Comparison of ENCODE assay signal across 16 cellular contexts in the genomic region with DNA sequence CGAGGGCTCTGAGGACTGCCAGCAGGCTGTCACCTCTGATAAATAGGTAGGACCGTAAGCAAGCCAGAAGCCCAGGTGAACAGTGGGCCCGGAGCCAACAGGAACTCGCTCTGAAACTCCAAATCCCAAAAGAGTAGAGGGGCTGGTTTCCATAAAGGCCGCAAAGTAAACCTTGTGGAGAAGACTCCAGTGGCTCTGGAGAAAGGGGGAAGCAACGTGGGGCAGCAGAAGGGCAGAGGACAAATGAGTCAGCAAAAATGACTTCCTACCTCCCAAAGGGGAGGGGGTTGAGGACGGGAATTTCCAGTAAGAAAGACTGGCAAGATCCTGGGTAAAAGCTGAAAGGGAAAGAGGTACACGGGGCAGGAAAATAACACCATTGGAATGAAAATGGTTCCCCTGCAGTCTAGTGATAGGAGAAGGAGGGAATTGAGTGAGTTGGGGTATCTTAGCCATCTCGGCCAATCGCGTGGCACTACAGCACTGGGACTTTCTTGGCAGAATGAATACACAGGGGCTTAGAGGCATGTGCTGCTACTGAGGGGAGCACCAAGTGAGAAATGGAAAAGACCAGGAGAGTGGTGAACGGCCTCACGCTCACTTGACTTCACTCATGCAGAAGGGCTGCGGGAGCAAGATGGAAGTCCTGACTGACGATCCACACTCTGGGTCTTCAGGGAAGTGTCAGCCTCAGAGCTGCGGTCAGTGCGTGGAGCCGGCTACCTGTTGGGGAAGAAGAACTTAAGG. TPM values are rescaled to one million over a fixed set of nuclear protein-coding genes. Genes with fewer than 3 reads are reported as not detected.
DNase-seq lines count a peak whose midpoint lies in the region; ATAC-seq, FAIRE-seq and TF ChIP-seq lines count a peak whose summit lies in the region.
"Had no signal": no experiment of that assay in that cellular context is flagged by ENCODE, and none has a peak within 500 bp of the region (broad histone marks: within the 10 kb centered on the region; RNA-seq: fewer than 3 reads in every experiment).

No MANE protein-coding gene starts in this region.

- H3K4me3 Mint-ChIP-seq in activated naive CD4-positive, alpha-beta T cell treated with anti-CD3 and anti-CD28 coated beads for 36 hours: no peak overlapping the region
- H3K4me3 Mint-ChIP-seq in type B pancreatic cell: peak overlapping the region; percentile 25
- H3K4me3 Mint-ChIP-seq: activated CD4-positive, alpha-beta T cell treated with anti-CD3 and anti-CD28 coated beads for 36 hours; activated naive CD8-positive, alpha-beta T cell treated with anti-CD3 and anti-CD28 coated beads, Interleukin-2, amount 50 U/mL, for 24 hours; H9; stimulated activated naive CD8-positive, alpha-beta T cell treated with anti-CD3 and anti-CD28 coated beads, Interleukin-15, amount 100 ng/mL, for 72 hours had no signal

- no peak for FAIRE-seq in GM12892 (lab: Jason Lieb, UNC)

- H3K36me3 ChIP-seq in SK-N-MC (ENCODE audit: insufficient read depth, low read length) (no peaks in the 10 kb centered on the region), lung (ENCODE audit: control insufficient read depth in 2 of 2, insufficient read depth in 2 of 2, low read length in 2 of 2) (no peaks in the 10 kb centered on the region)
- H3K36me3 ChIP-seq: esophagus muscularis mucosa had no signal

- peak overlapping the region; percentile 97 for H3K27ac ChIP-seq in SK-N-MC
- H3K27ac ChIP-seq in lung (ENCODE audit: low read depth in 1 of 2, low read length in 1 of 2): peak overlapping the region in 1 of 2 donors; percentile 62
- H3K27ac ChIP-seq: esophagus muscularis mucosa had no signal

- H3K27me3 Mint-ChIP-seq in activated naive CD4-positive, alpha-beta T cell treated with anti-CD3 and anti-CD28 coated beads for 36 hours (ENCODE audit: low read depth): peaks cover 8% of the 10 kb centered on the region
- peaks cover 3% of the 10 kb centered on the region for H3K27me3 Mint-ChIP-seq in type B pancreatic cell

- DNase-seq in activated naive CD4-positive, alpha-beta T cell treated with anti-CD3 and anti-CD28 coated beads for 36 hours: no peak
- DNase-seq in activated naive CD4-positive, alpha-beta T cell treated with anti-CD3 and anti-CD28 coated beads, Interleukin-2, amount 50 U/mL, for 72 hours (ENCODE audit: low spot score in 2 of 2): no peak
- DNase-seq in SK-N-MC (ENCODE audit: low read depth, low spot score) (no peak), lung (ENCODE audit: low spot score) (peak; percentile 43), type B pancreatic cell (ENCODE audit: extremely low spot score, unreplicated experiment) (no peak), GM12892 (ENCODE audit: insufficient read length) (no peak), Kasumi-1 (lab: John Stamatoyannopoulos, UW) (no peak), NCI-H1092 (lab: John Stamatoyannopoulos, UW) (no peak)
- DNase-seq: ACHN; activated CD4-positive, alpha-beta T cell treated with anti-CD3 and anti-CD28 coated beads for 36 hours; activated naive CD8-positive, alpha-beta T cell treated with anti-CD3 and anti-CD28 coated beads, Interleukin-2, amount 50 U/mL, for 24 hours; activated T-cell treated with anti-CD3 and anti-CD28 coated beads for 4 hours; H9; stimulated activated naive CD8-positive, alpha-beta T cell treated with anti-CD3 and anti-CD28 coated beads, Interleukin-15, amount 100 ng/mL, for 72 hours; T-helper 1 cell had no signal

- H3K9me3 ChIP-seq in SK-N-MC (ENCODE audit: low read depth, low read length) (no peaks in the 10 kb centered on the region), lung (ENCODE audit: control insufficient read depth in 2 of 2, insufficient read depth in 1 of 2, low read length in 1 of 2) (no peaks in the 10 kb centered on the region)
- H3K9me3 ChIP-seq: esophagus muscularis mucosa had no signal

- H3K4me3 ChIP-seq in SK-N-MC (no peak overlapping the region), lung (no peak overlapping the region)
- H3K4me3 ChIP-seq: esophagus muscularis mucosa had no signal

- H3K4me1 ChIP-seq in lung (ENCODE audit: control insufficient read depth in 2 of 2, insufficient read depth in 2 of 2, low read length in 2 of 2): peaks cover 3 to 7% of the 10 kb centered on the region in 2 donors

- intact Hi-C loops in activated naive CD4-positive, alpha-beta T cell treated with anti-CD3 and anti-CD28 coated beads for 36 hours (cut with micrococcal nuclease): no loop called here

- peak overlapping the region; percentile 56 for H3K27ac Mint-ChIP-seq in activated naive CD4-positive, alpha-beta T cell treated with anti-CD3 and anti-CD28 coated beads for 36 hours
- no peak overlapping the region for H3K27ac Mint-ChIP-seq in activated naive CD4-positive, alpha-beta T cell treated with anti-CD3 and anti-CD28 coated beads, Interleukin-2, amount 50 U/mL, for 72 hours
- H3K27ac Mint-ChIP-seq in type B pancreatic cell: peak overlapping the region; percentile 49
- H3K27ac Mint-ChIP-seq: activated CD4-positive, alpha-beta T cell treated with anti-CD3 and anti-CD28 coated beads for 36 hours; activated naive CD8-positive, alpha-beta T cell treated with anti-CD3 and anti-CD28 coated beads, Interleukin-2, amount 50 U/mL, for 24 hours; stimulated activated naive CD8-positive, alpha-beta T cell treated with anti-CD3 and anti-CD28 coated beads, Interleukin-15, amount 100 ng/mL, for 72 hours had no signal

- H3K27me3 ChIP-seq in lung (ENCODE audit: control insufficient read depth, insufficient read depth): no peaks in the 10 kb centered on the region
- H3K27me3 ChIP-seq: esophagus muscularis mucosa had no signal

- 66% methylated on average over 18 of the region's 18 CpGs for WGBS in lung, 2 donors

- TF ChIP-seq POLR2A in GM12892 (IDR thresholded peaks at IDR 0.05; ENCODE audit: low read depth, low read length): no peak

- peaks cover 18% of the 10 kb centered on the region for H3K4me1 Mint-ChIP-seq in activated naive CD4-positive, alpha-beta T cell treated with anti-CD3 and anti-CD28 coated beads for 36 hours (ENCODE audit: low read depth)
- peaks cover 37% of the 10 kb centered on the region for H3K4me1 Mint-ChIP-seq in type B pancreatic cell (ENCODE audit: unreplicated experiment)

- no peaks in the 10 kb centered on the region for H3K36me3 Mint-ChIP-seq in activated naive CD4-positive, alpha-beta T cell treated with anti-CD3 and anti-CD28 coated beads for 36 hours (ENCODE audit: low read depth)
- peaks cover 0 to 12% of the 10 kb centered on the region in 2 donors for H3K36me3 Mint-ChIP-seq in activated naive CD4-positive, alpha-beta T cell treated with anti-CD3 and anti-CD28 coated beads, Interleukin-2, amount 50 U/mL, for 72 hours
- H3K36me3 Mint-ChIP-seq in type B pancreatic cell: peaks cover 3% of the 10 kb centered on the region

- TF ChIP-seq CTCF in lung (IDR thresholded peaks at IDR 0.05; ENCODE audit: control extremely low read depth, extremely low read depth) (no peak), type B pancreatic cell (conservative IDR thresholded peaks at IDR 0.05) (no peak)

- CTCF ChIA-PET in activated naive CD4-positive, alpha-beta T cell treated with anti-CD3 and anti-CD28 coated beads for 36 hours (lab: Charles Lee): interaction anchor here (1.1 kb wide), 2 partner anchors 24 to 29 kb away, joined by 3 read pairs; no protein-coding TSS in a partner anchor

- H3K9me3 Mint-ChIP-seq in activated naive CD4-positive, alpha-beta T cell treated with anti-CD3 and anti-CD28 coated beads for 36 hours: no peaks in the 10 kb centered on the region
- H3K9me3 Mint-ChIP-seq in activated naive CD4-positive, alpha-beta T cell treated with anti-CD3 and anti-CD28 coated beads, Interleukin-2, amount 50 U/mL, for 72 hours: no peaks in the 10 kb centered on the region
- no peaks in the 10 kb centered on the region for H3K9me3 Mint-ChIP-seq in type B pancreatic cell
- H3K9me3 Mint-ChIP-seq: activated naive CD8-positive, alpha-beta T cell treated with anti-CD3 and anti-CD28 coated beads, Interleukin-2, amount 50 U/mL, for 24 hours; stimulated activated naive CD8-positive, alpha-beta T cell treated with anti-CD3 and anti-CD28 coated beads, Interleukin-15, amount 100 ng/mL, for 72 hours had no signal

- no peak for ATAC-seq in activated naive CD4-positive, alpha-beta T cell treated with anti-CD3 and anti-CD28 coated beads, Interleukin-2, amount 50 U/mL, for 72 hours
- ATAC-seq in lung (ENCODE audit: insufficient read depth, low FRiP score): peak; percentile 40
- ATAC-seq: activated CD4-positive, alpha-beta T cell treated with anti-CD3 and anti-CD28 coated beads for 36 hours; activated naive CD8-positive, alpha-beta T cell treated with anti-CD3 and anti-CD28 coated beads, Interleukin-2, amount 50 U/mL, for 24 hours; stimulated activated naive CD8-positive, alpha-beta T cell treated with anti-CD3 and anti-CD28 coated beads, Interleukin-15, amount 100 ng/mL, for 72 hours had no signal

- peak overlapping the region; percentile 49 for H3K9ac ChIP-seq in SK-N-MC (ENCODE audit: insufficient read length)

RNA-seq across cellular contexts. Expression of gene BMF, which starts 33.2 kb away (rescaled TPM):
- 10 to 100 TPM in 1 of 2 experiments, 1 to 10 TPM in 1; 9.4 to 10.3 TPM for total RNA-seq in activated naive CD4-positive, alpha-beta T cell treated with anti-CD3 and anti-CD28 coated beads for 36 hours
- 10 to 100 TPM; 10.8 to 11.6 TPM for total RNA-seq in activated naive CD4-positive, alpha-beta T cell treated with anti-CD3 and anti-CD28 coated beads, Interleukin-2, amount 50 U/mL, for 72 hours
- total RNA-seq in lung (10 to 100 TPM; 11.5 to 42.5 TPM), type B pancreatic cell (ENCODE audit: low replicate concordance) (60.9 and 112 TPM in 2 replicates)
- polyA plus RNA-seq in lung: 10 to 100 TPM in 1 of 2 donors, 1 to 10 TPM in 1; 8.8 to 10.8 TPM
- polyA plus RNA-seq in GM12892 (2012; ENCODE audit: missing spikeins): 22.2 TPM

RNA-seq across cellular contexts. Expression of gene SRP14, which starts 36.5 kb away (rescaled TPM):
- total RNA-seq in activated naive CD4-positive, alpha-beta T cell treated with anti-CD3 and anti-CD28 coated beads for 36 hours: 100 to 1,000 TPM; 185 to 198 TPM
- total RNA-seq in activated naive CD4-positive, alpha-beta T cell treated with anti-CD3 and anti-CD28 coated beads, Interleukin-2, amount 50 U/mL, for 72 hours: 100 to 1,000 TPM; 146 to 182 TPM
- 100 to 1,000 TPM; 136 to 289 TPM for total RNA-seq in lung
- 100 to 1,000 TPM; 256 to 421 TPM for polyA plus RNA-seq in lung
- total RNA-seq in type B pancreatic cell (ENCODE audit: low replicate concordance): 176 and 235 TPM in 2 replicates
- polyA plus RNA-seq in GM12892 (2012; ENCODE audit: missing spikeins): 488 TPM

Comparison
In these comparisons a context has a peak if more than half of its experiments do, and no peak if none do; other contexts are left out.
1. H3K27ac Mint-ChIP-seq: peak in activated naive CD4-positive, alpha-beta T cell treated with anti-CD3 and anti-CD28 coated beads for 36 hours (single experiment) and type B pancreatic cell (single experiment); none in activated naive CD4-positive, alpha-beta T cell treated with anti-CD3 and anti-CD28 coated beads, Interleukin-2, amount 50 U/mL, for 72 hours (0 of 2).